9 cellular contexts compared by ENCODE assay signal in the genomic region with DNA sequence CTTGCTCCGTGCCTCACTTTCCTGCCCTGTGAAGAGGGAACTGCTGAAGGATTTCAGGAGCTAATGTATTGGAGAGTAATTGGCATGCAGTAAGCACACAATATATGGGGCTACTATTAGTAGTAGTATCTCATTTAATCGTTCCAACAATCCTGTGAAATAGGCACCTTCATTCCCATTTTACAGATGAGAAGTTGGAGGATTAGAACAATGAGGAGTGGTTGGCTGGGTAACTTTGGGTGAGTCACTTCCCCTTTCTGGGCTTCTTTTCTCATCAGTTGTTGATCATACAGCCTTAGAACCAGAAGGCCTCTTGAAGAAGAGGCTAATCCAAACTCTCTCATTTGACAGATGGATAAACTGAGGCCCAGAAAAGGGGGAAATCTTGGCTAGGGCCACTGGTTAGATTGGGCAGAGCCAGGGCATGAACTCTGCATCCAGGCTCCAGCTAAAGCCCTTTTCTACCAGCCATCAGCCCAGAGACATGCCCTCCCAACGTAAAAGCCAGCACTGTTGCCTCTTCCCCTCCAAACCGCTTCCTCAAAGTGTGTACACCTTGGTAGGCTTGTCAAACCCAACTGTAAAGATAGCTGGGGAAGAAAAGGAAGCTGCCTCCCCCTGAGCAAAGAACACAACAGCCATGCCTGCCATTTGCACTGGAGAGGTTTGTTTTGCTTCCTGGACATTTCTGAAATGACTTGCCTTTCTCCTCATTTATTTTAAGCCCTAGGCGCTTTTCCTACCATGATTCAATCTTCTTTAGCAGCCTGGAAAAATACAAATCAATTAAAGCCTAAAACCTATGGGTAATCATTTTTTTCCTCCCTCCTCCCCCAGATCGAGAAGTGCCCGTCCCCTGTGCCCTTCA. TPM values are rescaled to one million over a fixed set of nuclear protein-coding genes. Genes with fewer than 3 reads are reported as not detected.
DNase-seq lines count a peak whose midpoint lies in the region; ATAC-seq and TF ChIP-seq lines count a peak whose summit lies in the region.
"Had no signal": no experiment of that assay in that cellular context is flagged by ENCODE, and none has a peak within 500 bp of the region (broad histone marks: within the 10 kb centered on the region; RNA-seq: fewer than 3 reads in every experiment).

No MANE protein-coding gene starts in this region.

- in situ Hi-C loops in KBM-7 (cut with MboI; ENCODE audit: low pct_unique_long_range_greater_than_20kb, low sequenced_read_pairs), result no loop called here

- peak overlapping the region; percentile 90 for H3K27ac Mint-ChIP-seq in CD4-positive, alpha-beta T cell
- H3K27ac Mint-ChIP-seq in MCF 10A (ENCODE audit: low read depth, unreplicated experiment), result peak overlapping the region; percentile 70
- H3K27ac Mint-ChIP-seq in neural crest cell (ENCODE audit: unreplicated experiment), result no peak overlapping the region

- H3K9me3 Mint-ChIP-seq in CD4-positive, alpha-beta T cell, result no peaks in the 10 kb centered on the region
- H3K9me3 Mint-ChIP-seq in MCF 10A (ENCODE audit: unreplicated experiment) (no peaks in the 10 kb centered on the region), neural crest cell (no peaks in the 10 kb centered on the region)

- intact Hi-C loops in CD4-positive, alpha-beta T cell (cut with DNase I, micrococcal nuclease), result loop anchor here in 1 of 2 experiments (2.0 to 5.0 kb wide), 3 partner anchors 65 to 209 kb away; a partner anchor contains a TSS
- intact Hi-C loops in MCF 10A (cut with micrococcal nuclease), result no loop called here

- peaks cover 13% of the 10 kb centered on the region for H3K4me1 Mint-ChIP-seq in CD4-positive, alpha-beta T cell (ENCODE audit: low read depth)
- no peaks in the 10 kb centered on the region for H3K4me1 Mint-ChIP-seq in MCF 10A (ENCODE audit: insufficient read depth, unreplicated experiment)
- peaks cover 5% of the 10 kb centered on the region for H3K4me1 Mint-ChIP-seq in neural crest cell

- CTCF ChIA-PET in CD4-positive, alpha-beta T cell (lab: Charles Lee), result interaction anchor here (0.8 to 1.8 kb wide), 2 partner anchors 22 to 800 kb away, joined by 3 to 7 read pairs; a partner anchor contains a TSS
- CTCF ChIA-PET in MCF 10A (lab: Yijun Ruan, JAX), result interaction anchor here (0.6 to 1.9 kb wide), 3 partner anchors 22 to 211 kb away, joined by 3 to 7 read pairs (median 7); no protein-coding TSS in a partner anchor

- TF ChIP-seq CTCF in CD4-positive, alpha-beta T cell (IDR thresholded peaks at IDR 0.05), result no peak
- TF ChIP-seq CTCF in MCF 10A (IDR thresholded peaks at IDR 0.05; ENCODE audit: unreplicated experiment) (no peak), neural crest cell (conservative IDR thresholded peaks at IDR 0.05) (no peak)

- peaks cover 5% of the 10 kb centered on the region for H3K36me3 Mint-ChIP-seq in CD4-positive, alpha-beta T cell (ENCODE audit: low read depth)
- H3K36me3 Mint-ChIP-seq in MCF 10A (ENCODE audit: insufficient read depth, unreplicated experiment) (peaks cover 9% of the 10 kb centered on the region), neural crest cell (ENCODE audit: low read depth) (no peaks in the 10 kb centered on the region)

- no peaks in the 10 kb centered on the region for H3K9me3 ChIP-seq in CD4-positive, alpha-beta T cell (ENCODE audit: control insufficient read depth, low read length)
- H3K9me3 ChIP-seq: body of pancreas had no signal

- no peak for DNase-seq in CD4-positive, alpha-beta T cell
- peak; percentile 83 for DNase-seq in KBM-7
- no peak for DNase-seq in MCF 10A (ENCODE audit: unreplicated experiment)
- DNase-seq in neural crest cell (ENCODE audit: low read depth, low spot score), result no peak
- DNase-seq in activated CD8-positive, alpha-beta memory T cell treated with anti-CD3 and anti-CD28 coated beads, Interleukin-2, amount 50 U/mL, for 4 hours, result no peak

- peak overlapping the region; percentile 93 for H3K4me3 Mint-ChIP-seq in CD4-positive, alpha-beta T cell
- H3K4me3 Mint-ChIP-seq in MCF 10A (ENCODE audit: unreplicated experiment), result peak overlapping the region; percentile 72
- peak overlapping the region; percentile 89 for H3K4me3 Mint-ChIP-seq in neural crest cell

- no TSS peak for BruUV-seq in MCF 10A (replicated peaks; lab: Mats Ljungman, UMichigan)

- H3K27me3 Mint-ChIP-seq in CD4-positive, alpha-beta T cell, result no peaks in the 10 kb centered on the region
- no peaks in the 10 kb centered on the region for H3K27me3 Mint-ChIP-seq in MCF 10A (ENCODE audit: insufficient read depth, unreplicated experiment)
- H3K27me3 Mint-ChIP-seq in neural crest cell (ENCODE audit: low read depth), result peaks cover 5% of the 10 kb centered on the region

- POLR2A ChIA-PET in CD4-positive, alpha-beta T cell (lab: Charles Lee), result interaction anchor here (1.4 kb wide), 1 partner anchor 29 kb away, joined by 3 read pairs; no protein-coding TSS in a partner anchor
- POLR2A ChIA-PET in MCF 10A (lab: Yijun Ruan, JAX), result interaction anchor here (0.8 to 3.3 kb wide), 3 partner anchors 9 to 110 kb away, joined by 3 to 15 read pairs (median 4); a partner anchor contains a TSS

- no peaks in the 10 kb centered on the region for H3K27me3 ChIP-seq in CD4-positive, alpha-beta T cell (ENCODE audit: control insufficient read depth, insufficient read depth, low read length)
- H3K27me3 ChIP-seq: body of pancreas had no signal

- no peak overlapping the region for H3K27ac ChIP-seq in CD4-positive, alpha-beta T cell (ENCODE audit: low read depth, low read length)

- ATAC-seq in CD4-positive, alpha-beta T cell (ENCODE audit: poor library complexity), result no peak
- no peak for ATAC-seq in GM21737 (IDR thresholded peaks at IDR 0.05; ENCODE audit: unreplicated experiment)
- ATAC-seq in HG03378 (IDR thresholded peaks at IDR 0.05; ENCODE audit: unreplicated experiment), result no peak
- ATAC-seq in HG03565 (IDR thresholded peaks at IDR 0.05; ENCODE audit: unreplicated experiment), result no peak

RNA-seq across cellular contexts. Expression of a gene that starts 1.0 kb away (rescaled TPM):
- total RNA-seq in CD4-positive, alpha-beta T cell, result under 1 TPM; 0.52 to 0.92 TPM
- 4.4 and 8.0 TPM in 2 replicates for total RNA-seq in MCF 10A (2022)
- 3.6 and 4.1 TPM in 2 replicates for total RNA-seq in neural crest cell

RNA-seq across cellular contexts. Expression of a gene that starts 1.6 kb away (rescaled TPM):
- not detected for total RNA-seq in CD4-positive, alpha-beta T cell
- 0.42 and 1.1 TPM in 2 replicates for total RNA-seq in MCF 10A (2022)
- total RNA-seq in neural crest cell, result 0.96 and 1.3 TPM in 2 replicates
